9 cellular contexts compared by ENCODE assay signal in genomic region chr6:148538251-148539190, GRCh38.
A peak's percentile ranks its signal among the peaks of the same experiment; 100 is the strongest.
DNase-seq lines count a peak whose midpoint lies in the region; ATAC-seq and TF ChIP-seq lines count a peak whose summit lies in the region.
"Had no signal": no experiment of that assay in that cellular context is flagged by ENCODE, and none has a peak within 500 bp of the region (broad histone marks: within the 10 kb centered on the region; RNA-seq: fewer than 3 reads in every experiment).

No MANE protein-coding gene starts in this region.

- H3K9me3 ChIP-seq in heart left ventricle: no peaks in the 10 kb centered on the region
- no peaks in the 10 kb centered on the region for H3K9me3 ChIP-seq in neural progenitor cell (ENCODE audit: low read depth)

- H3K9me3 Mint-ChIP-seq in neural progenitor cell: no peaks in the 10 kb centered on the region

- no peak overlapping the region for H3K4me3 Mint-ChIP-seq in neural progenitor cell

- H3K9ac ChIP-seq in neural progenitor cell: no peak overlapping the region

- H3K79me2 ChIP-seq in neural progenitor cell (ENCODE audit: low read depth): no peaks in the 10 kb centered on the region

- H4K20me1 ChIP-seq in neural progenitor cell (ENCODE audit: low read depth): no peaks in the 10 kb centered on the region

- H3F3A ChIP-seq in neural progenitor cell (ENCODE audit: low read depth): no peaks in the 10 kb centered on the region

- H3K27ac Mint-ChIP-seq in neural progenitor cell: peak overlapping the region; percentile 59

- intact Hi-C loops in heart left ventricle (cut with DNase I) (no loop called here), Right ventricle myocardium inferior (cut with DNase I) (no loop called here)

- H3K36me3 Mint-ChIP-seq in neural progenitor cell: peaks cover 48% of the 10 kb centered on the region

- H3K27ac ChIP-seq in heart left ventricle (peak overlapping the region in 10 of 12 donors; percentile 7 to 59 (median 36)), neural progenitor cell (no peak overlapping the region)
- H3K27ac ChIP-seq: SK-N-MC had no signal

- TF ChIP-seq CTCF in heart left ventricle (IDR thresholded peaks at IDR 0.05) (no peak), neural progenitor cell (IDR thresholded peaks at IDR 0.05) (no peak)

- H3K4me1 ChIP-seq in heart left ventricle (peaks cover 0 to 17% (median 5%) of the 10 kb centered on the region in 12 donors), neural progenitor cell (no peaks in the 10 kb centered on the region)

- DNase-seq in heart left ventricle (no peak), Right ventricle myocardium inferior (ENCODE audit: missing footprints) (no peak), fibroblast of peridontal ligament (ENCODE audit: extremely low read depth) (peak; percentile 73), neural progenitor cell (ENCODE audit: low spot score) (no peak), NCI-H82 treated with DMSO at 0.1 percent for 48 hours (lab: John Stamatoyannopoulos, UW; ENCODE audit: unreplicated experiment) (no peak)
- DNase-seq in activated CD4-positive, alpha-beta T cell treated with anti-CD3 and anti-CD28 coated beads for 48 hours: no peak

- H3K36me3 ChIP-seq in heart left ventricle (peaks cover 0 to 98% (median 93%) of the 10 kb centered on the region in 9 donors), neural progenitor cell (no peaks in the 10 kb centered on the region)

- H2AFZ ChIP-seq in neural progenitor cell (replicated peaks): no peak overlapping the region

- H3K27me3 ChIP-seq in heart left ventricle (no peaks in the 10 kb centered on the region), neural progenitor cell (no peaks in the 10 kb centered on the region)

- peak in 3 of 4 donors; percentile 10 to 53 (median 26) for ATAC-seq in heart left ventricle
- no peak for ATAC-seq in Right ventricle myocardium inferior
- no peak for ATAC-seq in HG03175 (IDR thresholded peaks at IDR 0.05; ENCODE audit: unreplicated experiment)
- no peak for ATAC-seq in GM21390 (IDR thresholded peaks at IDR 0.05; ENCODE audit: unreplicated experiment)

- no peak for TF ChIP-seq POLR2A in heart left ventricle (IDR thresholded peaks at IDR 0.05)

- H3K27me3 Mint-ChIP-seq in neural progenitor cell (ENCODE audit: insufficient read depth, low read depth): no peaks in the 10 kb centered on the region

- H3K4me2 ChIP-seq in neural progenitor cell: no peak overlapping the region

- H3K4me3 ChIP-seq in heart left ventricle (no peak overlapping the region), neural progenitor cell (no peak overlapping the region)
- H3K4me3 ChIP-seq: SK-N-MC had no signal

- 63 to 66% (median 65%) methylated on average over 13 of the region's 13 CpGs for WGBS in heart left ventricle, 4 donors

- H3K4me1 Mint-ChIP-seq in neural progenitor cell: peaks cover 14% of the 10 kb centered on the region

Comparison
In these comparisons a context has a peak if more than half of its experiments do, and no peak if none do; other contexts are left out.
1. ATAC-seq: peak in heart left ventricle (3 of 4); none in Right ventricle myocardium inferior (single experiment), HG03175 (single experiment) and GM21390 (single experiment).